In genomic region chr16:70804153-70804728, GRCh38 we compare ENCODE assay signal across 1 cellular context.
A peak's percentile ranks its signal among the peaks of the same experiment; 100 is the strongest.
TF ChIP-seq lines count a peak whose summit lies in the region.

No MANE protein-coding gene starts in this region.

TF ChIP-seq in IMR-90, 13 proteins besides CTCF, POLR2A, EP300 and RAD21:
- peak; percentile 93 for TF ChIP-seq CEBPB (IDR thresholded peaks at IDR 0.05; ENCODE audit: low read depth, low read length)
- peak; percentile 90 for TF ChIP-seq BHLHE40 (IDR thresholded peaks at IDR 0.05; ENCODE audit: low read depth, low read length)
- TF ChIP-seq USF2 (IDR thresholded peaks at IDR 0.05; ENCODE audit: low read depth, low read length) = peak; percentile 65
- TF ChIP-seq RFX5 (IDR thresholded peaks at IDR 0.05; ENCODE audit: low read depth, low read length) = no peak
- TF ChIP-seq NFE2L2 (IDR thresholded peaks at IDR 0.05; ENCODE audit: low read depth, low read length) = peak; percentile 34; the same call in 1 of the 2 replicates
- TF ChIP-seq ELK1 (IDR thresholded peaks at IDR 0.05; ENCODE audit: borderline replicate concordance, low read depth, low read length) = no peak
- no peak for TF ChIP-seq MXI1 (IDR thresholded peaks at IDR 0.05; ENCODE audit: borderline replicate concordance, low read depth, low read length)
- no peak for TF ChIP-seq SMC3 (IDR thresholded peaks at IDR 0.05; ENCODE audit: low read depth, low read length)
- no peak for TF ChIP-seq CHD1 (IDR thresholded peaks at IDR 0.05; ENCODE audit: low read depth, low read length)
- peak; percentile 64; the same call in 1 of the 2 replicates for TF ChIP-seq FOS (IDR thresholded peaks at IDR 0.05; ENCODE audit: low read depth, low read length)
- TF ChIP-seq RCOR1 (IDR thresholded peaks at IDR 0.05; ENCODE audit: insufficient replicate concordance, low read length) = no peak
- TF ChIP-seq MAZ (IDR thresholded peaks at IDR 0.05; ENCODE audit: borderline replicate concordance, low read depth, low read length) = no peak
- TF ChIP-seq MAFK (IDR thresholded peaks at IDR 0.05; ENCODE audit: low read depth, low read length) = no peak; the same call in 1 of the 2 replicates
